ENCODE assay signal across 8 cellular contexts in the genomic region with DNA sequence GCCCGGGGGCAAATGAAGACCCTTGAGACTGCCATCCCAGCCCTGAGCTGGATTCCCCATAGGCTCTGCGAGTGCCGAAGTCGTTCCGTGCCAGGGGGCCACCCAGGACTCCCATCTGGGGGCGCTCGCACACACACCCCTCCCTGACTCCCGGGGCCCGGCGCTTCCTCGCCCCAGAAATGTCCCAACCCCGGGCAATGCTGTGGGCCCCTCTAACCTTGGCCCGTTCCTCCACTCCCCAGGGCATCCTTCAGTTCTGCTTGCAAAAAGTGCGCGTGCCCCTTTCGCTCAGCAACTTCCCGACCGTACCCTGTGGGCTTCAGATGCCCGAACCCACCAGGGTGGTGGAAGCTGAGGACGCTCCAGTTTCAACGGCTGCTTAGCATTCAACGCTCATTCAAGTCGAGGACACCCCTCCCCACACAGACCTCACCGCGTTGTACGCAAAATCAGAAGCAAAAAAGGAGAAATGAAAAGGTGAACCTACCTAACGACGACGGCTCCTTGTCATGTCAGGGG. TPM values are rescaled to one million over a fixed set of nuclear protein-coding genes. Genes with fewer than 3 reads are reported as not detected.
DNase-seq lines count a peak whose midpoint lies in the region; ATAC-seq and TF ChIP-seq lines count a peak whose summit lies in the region.

No MANE protein-coding gene starts in this region.

- ATAC-seq in HG02623 (IDR thresholded peaks at IDR 0.05; ENCODE audit: unreplicated experiment) (peak; percentile 54), naive B cell (ENCODE audit: low read depth in 2 of 2) (peak; percentile 82 to 83)

- H3K9me3 ChIP-seq in endocrine pancreas (ENCODE audit: control insufficient read depth, low read length): no peaks in the 10 kb centered on the region

- peak overlapping the region; percentile 95 to 99 (median 98) for H3K27ac Mint-ChIP-seq in naive B cell

- H3K4me3 Mint-ChIP-seq in naive B cell: peak overlapping the region; percentile 82 to 97 (median 92)

- peak overlapping the region; percentile 55 for H3K4me3 ChIP-seq in GM12864 (ENCODE audit: low read depth, low read length)
- H3K4me3 ChIP-seq in endocrine pancreas (ENCODE audit: control insufficient read depth, insufficient read depth, low read length): peak overlapping the region; percentile 45

- H3K9me3 Mint-ChIP-seq in naive B cell: no peaks in the 10 kb centered on the region

- H3K4me1 Mint-ChIP-seq in naive B cell: peaks cover 91 to 98% (median 97%) of the 10 kb centered on the region in 3 donors

- no peaks in the 10 kb centered on the region for H3K4me1 ChIP-seq in endocrine pancreas (ENCODE audit: control insufficient read depth, insufficient read depth, low read length)

- H3K9ac ChIP-seq in endocrine pancreas (ENCODE audit: control insufficient read depth, insufficient read depth, low read length): peak overlapping the region; percentile 47

- no peaks in the 10 kb centered on the region for H3K27me3 Mint-ChIP-seq in naive B cell

- DNase-seq in GM12864 (ENCODE audit: low read depth) (no peak), naive B cell (peak; percentile 84), GDM1 (lab: John Stamatoyannopoulos, UW) (no peak), amniotic stem cell (lab: John Stamatoyannopoulos, UW) (no peak)
- DNase-seq in central memory CD4-positive, alpha-beta T cell: no peak

- TF ChIP-seq CTCF in GM12864 (IDR thresholded peaks at IDR 0.05; ENCODE audit: low read depth, low read length, missing control alignments) (peak; percentile 32), VCaP (conservative IDR thresholded peaks at IDR 0.05) (no peak)

- H3K27ac ChIP-seq in VCaP: peak overlapping the region; percentile 21; the same call in 1 of the 2 replicates

- peaks cover 16 to 30% of the 10 kb centered on the region in 2 donors for H3K36me3 Mint-ChIP-seq in naive B cell

- H3K36me3 ChIP-seq in endocrine pancreas (ENCODE audit: control insufficient read depth, insufficient read depth, low read length): no peaks in the 10 kb centered on the region

- H3K27me3 ChIP-seq in endocrine pancreas (ENCODE audit: control insufficient read depth, insufficient read depth, low read length): no peaks in the 10 kb centered on the region

RNA-seq across cellular contexts. Expression of gene RIPOR2, which starts 25.4 kb away (rescaled TPM):
- 100 to 1,000 TPM; 464 to 666 (median 484) TPM for polyA plus RNA-seq in naive B cell (ENCODE audit: low read depth in 6 of 6)
